In genomic region chr6:12921467-12921866, GRCh38 we compare ENCODE assay signal across 38 cellular contexts.
"Had no signal": no experiment of that assay in that cellular context is flagged by ENCODE, and none has a peak within 500 bp of the region (broad histone marks: within the 10 kb centered on the region; RNA-seq: fewer than 3 reads in every experiment).

No MANE protein-coding gene starts in this region.

- FAIRE-seq: bronchial epithelial cell, TTC549 had no signal

- H3K27me3 Mint-ChIP-seq: activated B cell treated with CpG ODN at 0.5 μM for 24 hours had no signal

- H3K4me1 ChIP-seq: adrenal gland had no signal

- H3K4me1 Mint-ChIP-seq: activated B cell treated with CpG ODN at 0.5 μM for 24 hours; activated CD4-positive, alpha-beta T cell treated with anti-CD3 and anti-CD28 coated beads, Interleukin-2, amount 10 ng/mL, durations not matched to agents 24 days and 14 days; activated naive CD8-positive, alpha-beta T cell treated with anti-CD3 and anti-CD28 coated beads for 36 hours; activated T-helper 17 cell treated with anti-CD3 and anti-CD28 coated beads, Interleukin-2, amount 50 U/mL, for 72 hours; central memory CD8-positive, alpha-beta T cell had no signal

- H3K27me3 ChIP-seq: adrenal gland had no signal

- H3K36me3 ChIP-seq: adrenal gland, cardiac muscle cell had no signal

- H3K9me3 ChIP-seq: adrenal gland had no signal

- DNase-seq: activated B cell treated with CpG ODN at 0.5 μM for 24 hours; activated CD4-positive, alpha-beta memory T cell treated with anti-CD3 and anti-CD28 coated beads for 36 hours; activated CD4-positive, alpha-beta T cell treated with anti-CD3 and anti-CD28 coated beads for 4 hours; activated CD4-positive, alpha-beta T cell treated with anti-CD3 and anti-CD28 coated beads, Interleukin-2, amount 10 ng/mL, durations not matched to agents 24 days and 14 days; activated CD4-positive, alpha-beta T cell treated with anti-CD3 and anti-CD28 coated beads, Interleukin-2, amount 50 U/mL, for 1 hour; activated CD4-positive, alpha-beta T cell treated with anti-CD3 and anti-CD28 coated beads, Interleukin-2, amount 50 U/mL, for 4 hours; activated CD4-positive, CD25-positive, alpha-beta regulatory T cell treated with anti-CD3 and anti-CD28 coated beads, Interleukin-2, amount 50 U/mL, for 72 hours; activated CD8-positive, alpha-beta memory T cell treated with anti-CD3 and anti-CD28 coated beads, Interleukin-2, amount 50 U/mL, for 4 hours; activated CD8-positive, alpha-beta T cell treated with anti-CD3 and anti-CD28 coated beads for 36 hours; activated effector memory CD4-positive, alpha-beta T cell treated with anti-CD3 and anti-CD28 coated beads, Interleukin-2, amount 50 U/mL, for 16 hours; activated gamma-delta T cell treated with Interleukin-2 at 50 U/mL for 16 hours; activated naive CD4-positive, alpha-beta T cell; activated naive CD4-positive, alpha-beta T cell treated with anti-CD3 and anti-CD28 coated beads for 36 hours; activated naive CD4-positive, alpha-beta T cell treated with anti-CD3 and anti-CD28 coated beads, Interleukin-2, amount 50 U/mL, for 16 hours; activated naive CD8-positive, alpha-beta T cell treated with anti-CD3 and anti-CD28 coated beads for 36 hours; activated T-cell treated with anti-CD3 and anti-CD28 coated beads for 4 hours; activated T-cell treated with anti-CD3 and anti-CD28 coated beads, Interleukin-2, amount 50 U/mL, for 1 hour; activated T-cell treated with anti-CD3 and anti-CD28 coated beads, Interleukin-2, amount 50 U/mL, for 4 hours; activated T-cell treated with anti-CD3 and anti-CD28 coated beads, Interleukin-2, amount 50 U/mL, for 72 hours; adrenal gland; amniotic stem cell; aorta; caudate nucleus; cerebellar nuclear complex; T-helper 1 cell; T-helper 2 cell; T-helper 9 cell had no signal

- H3K36me3 Mint-ChIP-seq: activated CD4-positive, alpha-beta memory T cell treated with anti-CD3 and anti-CD28 coated beads for 36 hours; activated naive CD4-positive, alpha-beta T cell treated with anti-CD3 and anti-CD28 coated beads, Interleukin-2, amount 50 U/mL, for 72 hours; activated naive CD8-positive, alpha-beta T cell treated with anti-CD3 and anti-CD28 coated beads for 36 hours; brain had no signal

- H3K9me3 Mint-ChIP-seq: activated B cell treated with CpG ODN at 0.5 μM for 24 hours; activated CD4-positive, alpha-beta memory T cell treated with anti-CD3 and anti-CD28 coated beads for 36 hours; activated CD4-positive, alpha-beta T cell treated with anti-CD3 and anti-CD28 coated beads, Interleukin-2, amount 10 ng/mL, durations not matched to agents 24 days and 14 days; activated CD8-positive, alpha-beta T cell treated with anti-CD3 and anti-CD28 coated beads for 36 hours; activated naive CD4-positive, alpha-beta T cell treated with anti-CD3 and anti-CD28 coated beads for 36 hours; activated naive CD4-positive, alpha-beta T cell treated with anti-CD3 and anti-CD28 coated beads, Interleukin-2, amount 50 U/mL, for 72 hours; activated naive CD8-positive, alpha-beta T cell treated with anti-CD3 and anti-CD28 coated beads for 36 hours; activated T-cell treated with anti-CD3 and anti-CD28 coated beads, Interleukin-2, amount 50 U/mL, for 4 hours; activated T-cell treated with anti-CD3 and anti-CD28 coated beads, Interleukin-2, amount 50 U/mL, for 72 hours; activated T-helper 1 cell treated with anti-CD3 and anti-CD28 coated beads, Interleukin-12 subunit alpha, Interleukin-12 subunit beta, Interleukin-2, Interleukin-4 antibody, amounts not matched to agents 30 ng/mL and 10 ng/mL and 1 ng/mL, durations not matched to agents 14 hours and 24 hours and 36 hours; activated T-helper 17 cell treated with anti-CD3 and anti-CD28 coated beads, Interleukin-2, amount 50 U/mL, for 72 hours; brain; central memory CD8-positive, alpha-beta T cell; T-helper 1 cell treated with Interleukin-12 subunit alpha and Interleukin-12 subunit beta and Interleukin-4 antibody, amounts not matched to agents 30 μg/mL and 1 μg/mL, for 36 hours; T-helper 2 cell treated with Interferon-gamma antibody and Interleukin-4, amounts not matched to agents 5 μg/mL and 100 μg/mL, for 36 hours had no signal

- H3K4me3 Mint-ChIP-seq: activated B cell treated with CpG ODN at 0.5 μM for 24 hours; activated CD4-positive, alpha-beta memory T cell treated with anti-CD3 and anti-CD28 coated beads for 36 hours; activated CD4-positive, alpha-beta T cell treated with anti-CD3 and anti-CD28 coated beads, Interleukin-2, amount 10 ng/mL, durations not matched to agents 24 days and 14 days; activated CD8-positive, alpha-beta T cell treated with anti-CD3 and anti-CD28 coated beads for 36 hours; activated naive CD4-positive, alpha-beta T cell treated with anti-CD3 and anti-CD28 coated beads for 36 hours; activated naive CD8-positive, alpha-beta T cell treated with anti-CD3 and anti-CD28 coated beads for 36 hours; activated T-cell treated with anti-CD3 and anti-CD28 coated beads, Interleukin-2, amount 50 U/mL, for 4 hours; activated T-cell treated with anti-CD3 and anti-CD28 coated beads, Interleukin-2, amount 50 U/mL, for 72 hours; activated T-helper 1 cell treated with anti-CD3 and anti-CD28 coated beads, Interleukin-12 subunit alpha, Interleukin-12 subunit beta, Interleukin-2, Interleukin-4 antibody, amounts not matched to agents 30 ng/mL and 10 ng/mL and 1 ng/mL, durations not matched to agents 14 hours and 24 hours and 36 hours; activated T-helper 17 cell treated with anti-CD3 and anti-CD28 coated beads, Interleukin-2, amount 50 U/mL, for 72 hours; brain; central memory CD8-positive, alpha-beta T cell; T-helper 1 cell treated with Interleukin-12 subunit alpha and Interleukin-12 subunit beta and Interleukin-4 antibody, amounts not matched to agents 30 μg/mL and 1 μg/mL, for 36 hours; T-helper 2 cell treated with Interferon-gamma antibody and Interleukin-4, amounts not matched to agents 5 μg/mL and 100 μg/mL, for 36 hours had no signal

- ATAC-seq: activated CD8-positive, alpha-beta T cell treated with anti-CD3 and anti-CD28 coated beads for 36 hours; activated naive CD4-positive, alpha-beta T cell treated with anti-CD3 and anti-CD28 coated beads, Interleukin-2, amount 50 U/mL, for 72 hours; activated T-cell treated with anti-CD3 and anti-CD28 coated beads, Interleukin-2, amount 50 U/mL, for 4 hours; activated T-cell treated with anti-CD3 and anti-CD28 coated beads, Interleukin-2, amount 50 U/mL, for 72 hours; activated T-helper 17 cell treated with anti-CD3 and anti-CD28 coated beads, Interleukin-2, amount 50 U/mL, for 72 hours had no signal

- H3K4me3 ChIP-seq: adrenal gland, cardiac muscle cell had no signal

- H3K27ac ChIP-seq: adrenal gland, cardiac muscle cell, VCaP had no signal

- H3K27ac Mint-ChIP-seq: activated B cell treated with CpG ODN at 0.5 μM for 24 hours; activated CD4-positive, alpha-beta memory T cell treated with anti-CD3 and anti-CD28 coated beads for 36 hours; activated CD4-positive, alpha-beta T cell treated with anti-CD3 and anti-CD28 coated beads, Interleukin-2, amount 10 ng/mL, durations not matched to agents 24 days and 14 days; activated CD8-positive, alpha-beta T cell treated with anti-CD3 and anti-CD28 coated beads for 36 hours; activated naive CD4-positive, alpha-beta T cell treated with anti-CD3 and anti-CD28 coated beads for 36 hours; activated naive CD4-positive, alpha-beta T cell treated with anti-CD3 and anti-CD28 coated beads, Interleukin-2, amount 50 U/mL, for 72 hours; activated naive CD8-positive, alpha-beta T cell treated with anti-CD3 and anti-CD28 coated beads for 36 hours; activated T-cell treated with anti-CD3 and anti-CD28 coated beads, Interleukin-2, amount 50 U/mL, for 72 hours; activated T-helper 1 cell treated with anti-CD3 and anti-CD28 coated beads, Interleukin-12 subunit alpha, Interleukin-12 subunit beta, Interleukin-2, Interleukin-4 antibody, amounts not matched to agents 30 ng/mL and 10 ng/mL and 1 ng/mL, durations not matched to agents 14 hours and 24 hours and 36 hours; activated T-helper 17 cell treated with anti-CD3 and anti-CD28 coated beads, Interleukin-2, amount 50 U/mL, for 72 hours; brain; T-helper 1 cell treated with Interleukin-12 subunit alpha and Interleukin-12 subunit beta and Interleukin-4 antibody, amounts not matched to agents 30 μg/mL and 1 μg/mL, for 36 hours; T-helper 2 cell treated with Interferon-gamma antibody and Interleukin-4, amounts not matched to agents 5 μg/mL and 100 μg/mL, for 36 hours had no signal
